13 cellular contexts compared by ENCODE assay signal in genomic region chr15:50602028-50602427, GRCh38. TPM values are rescaled to one million over a fixed set of nuclear protein-coding genes. Genes with fewer than 3 reads are reported as not detected.
"Had no signal": no experiment of that assay in that cellular context is flagged by ENCODE, and none has a peak within 500 bp of the region (broad histone marks: within the 10 kb centered on the region; RNA-seq: fewer than 3 reads in every experiment).

No MANE protein-coding gene starts in this region.

RNA-seq across cellular contexts. Expression of gene USP50, which starts 55.6 kb away (rescaled TPM):
- total RNA-seq: kidney epithelial cell, left colon, left lung, left ventricle myocardium inferior, left ventricle myocardium superior, lower leg skin, lower lobe of right lung, myocyte had no signal
- polyA plus RNA-seq: immature natural killer cell; keratinocyte; lung; mammary epithelial cell; naive thymus-derived CD4-positive, alpha-beta T cell had no signal
